ENCODE assay signal across 1 cellular context in genomic region chr22:37141971-37142647, GRCh38.
TF ChIP-seq lines count a peak whose summit lies in the region.

No MANE protein-coding gene starts in this region.

TF ChIP-seq in HEK293T, 16 proteins besides CTCF, POLR2A, EP300 and RAD21:
- TF ChIP-seq HDGF (IDR thresholded peaks at IDR 0.05; ENCODE audit: borderline replicate concordance) (no peak), CTBP1 (IDR thresholded peaks at IDR 0.05; ENCODE audit: borderline replicate concordance) (no peak), L3MBTL2 (conservative IDR thresholded peaks at IDR 0.05) (no peak), ZNF384 (IDR thresholded peaks at IDR 0.05) (no peak), SUZ12 (IDR thresholded peaks at IDR 0.05) (no peak), LEF1 (IDR thresholded peaks at IDR 0.05; ENCODE audit: borderline replicate concordance) (no peak), ELF4 (IDR thresholded peaks at IDR 0.05) (no peak), BHLHE40 (IDR thresholded peaks at IDR 0.05; ENCODE audit: borderline replicate concordance) (no peak), FOXM1 (IDR thresholded peaks at IDR 0.05; ENCODE audit: borderline replicate concordance) (no peak), SP1 (IDR thresholded peaks at IDR 0.05) (no peak), NFRKB (IDR thresholded peaks at IDR 0.05) (no peak), FOXA1 (IDR thresholded peaks at IDR 0.05) (no peak), ARNT (IDR thresholded peaks at IDR 0.05) (no peak), FOXK2 (IDR thresholded peaks at IDR 0.05) (no peak), TARDBP (IDR thresholded peaks at IDR 0.05) (no peak)
- TF ChIP-seq, protein P1, sequence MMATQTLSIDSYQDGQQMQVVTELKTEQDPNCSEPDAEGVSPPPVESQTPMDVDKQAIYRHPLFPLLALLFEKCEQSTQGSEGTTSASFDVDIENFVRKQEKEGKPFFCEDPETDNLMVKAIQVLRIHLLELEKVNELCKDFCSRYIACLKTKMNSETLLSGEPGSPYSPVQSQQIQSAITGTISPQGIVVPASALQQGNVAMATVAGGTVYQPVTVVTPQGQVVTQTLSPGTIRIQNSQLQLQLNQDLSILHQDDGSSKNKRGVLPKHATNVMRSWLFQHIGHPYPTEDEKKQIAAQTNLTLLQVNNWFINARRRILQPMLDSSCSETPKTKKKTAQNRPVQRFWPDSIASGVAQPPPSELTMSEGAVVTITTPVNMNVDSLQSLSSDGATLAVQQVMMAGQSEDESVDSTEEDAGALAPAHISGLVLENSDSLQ (IDR thresholded peaks at IDR 0.05) = no peak
